Comparison of ENCODE assay signal across 1 cellular context in genomic region chr19:2840794-2841790, GRCh38.
TF ChIP-seq lines count a peak whose summit lies in the region.

TSS of gene ZNF555 (plus strand) at chr19:2841475. CDS start at chr19:2841573, 98 bp downstream.

TF ChIP-seq in HepG2, 621 proteins besides CTCF, POLR2A, EP300 and RAD21 (continued from another document):
- TF ChIP-seq, protein P1, sequence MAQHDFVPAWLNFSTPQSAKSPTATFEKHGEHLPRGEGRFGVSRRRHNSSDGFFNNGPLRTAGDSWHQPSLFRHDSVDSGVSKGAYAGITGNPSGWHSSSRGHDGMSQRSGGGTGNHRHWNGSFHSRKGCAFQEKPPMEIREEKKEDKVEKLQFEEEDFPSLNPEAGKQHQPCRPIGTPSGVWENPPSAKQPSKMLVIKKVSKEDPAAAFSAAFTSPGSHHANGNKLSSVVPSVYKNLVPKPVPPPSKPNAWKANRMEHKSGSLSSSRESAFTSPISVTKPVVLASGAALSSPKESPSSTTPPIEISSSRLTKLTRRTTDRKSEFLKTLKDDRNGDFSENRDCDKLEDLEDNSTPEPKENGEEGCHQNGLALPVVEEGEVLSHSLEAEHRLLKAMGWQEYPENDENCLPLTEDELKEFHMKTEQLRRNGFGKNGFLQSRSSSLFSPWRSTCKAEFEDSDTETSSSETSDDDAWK (CRISPR knock-in tag; IDR thresholded peaks at IDR 0.05): no peak
- TF ChIP-seq ERF (CRISPR knock-in tag; IDR thresholded peaks at IDR 0.05) (peak; percentile 74), KDM5A (IDR thresholded peaks at IDR 0.05; ENCODE audit: borderline replicate concordance, low read length) (no peak), NRL (CRISPR knock-in tag; IDR thresholded peaks at IDR 0.05; ENCODE audit: borderline replicate concordance) (peak; percentile 49; the same call in 1 of the 2 replicates), ZSCAN9 (CRISPR knock-in tag; IDR thresholded peaks at IDR 0.05; ENCODE audit: borderline replicate concordance) (0 out of 2 replicates have a peak, but pooled peaks have one; percentile 61), CBFB (CRISPR knock-in tag; IDR thresholded peaks at IDR 0.05) (no peak; the same call in 1 of the 2 replicates), ZNF430 (CRISPR knock-in tag; IDR thresholded peaks at IDR 0.05) (peak; percentile 20; the same call in 1 of the 2 replicates), SPEN (CRISPR knock-in tag; IDR thresholded peaks at IDR 0.05; ENCODE audit: low read depth) (peak; percentile 56), ZHX2 (IDR thresholded peaks at IDR 0.05; ENCODE audit: low read depth) (0 out of 2 replicates have a peak, but pooled peaks have one; percentile 18), ZHX2 (CRISPR knock-in tag; IDR thresholded peaks at IDR 0.05; ENCODE audit: borderline replicate concordance) (peak; percentile 78; the same call in 1 of the 2 replicates), YEATS4 (CRISPR knock-in tag; IDR thresholded peaks at IDR 0.05; ENCODE audit: borderline replicate concordance) (peak; percentile 91), ETV5 (CRISPR knock-in tag; IDR thresholded peaks at IDR 0.05; ENCODE audit: borderline replicate concordance) (peak; percentile 22; the same call in 1 of the 2 replicates), TMF1 (CRISPR knock-in tag; IDR thresholded peaks at IDR 0.05; ENCODE audit: low read depth) (peak; percentile 75; the same call in 1 of the 2 replicates), ZNF580 (CRISPR knock-in tag; IDR thresholded peaks at IDR 0.05; ENCODE audit: borderline replicate concordance, low read depth) (peak; percentile 71; the same call in 1 of the 2 replicates), ZFY (CRISPR knock-in tag; IDR thresholded peaks at IDR 0.05) (peak; percentile 71), ZNF143 (CRISPR knock-in tag; IDR thresholded peaks at IDR 0.05) (peak; percentile 47; the same call in 1 of the 2 replicates), CCAR2 (optimal IDR thresholded peaks at IDR 0.05; ENCODE audit: low read depth, low read length) (no peak), FOXA3 (CRISPR knock-in tag; IDR thresholded peaks at IDR 0.05) (no peak), ARID2 (CRISPR knock-in tag; IDR thresholded peaks at IDR 0.05; ENCODE audit: borderline replicate concordance) (0 out of 2 replicates have a peak, but pooled peaks have one; percentile 73), ZNF788 (CRISPR knock-in tag; IDR thresholded peaks at IDR 0.05; ENCODE audit: borderline replicate concordance) (peak; percentile 85; the same call in 1 of the 2 replicates), ZNF782 (CRISPR knock-in tag; IDR thresholded peaks at IDR 0.05; ENCODE audit: borderline replicate concordance) (0 out of 2 replicates have a peak, but pooled peaks have one; percentile 37), ZNF615 (CRISPR knock-in tag; IDR thresholded peaks at IDR 0.05; ENCODE audit: borderline replicate concordance) (no peak), ZZZ3 (CRISPR knock-in tag; IDR thresholded peaks at IDR 0.05; ENCODE audit: borderline replicate concordance) (no peak), NR1H2 (CRISPR knock-in tag; IDR thresholded peaks at IDR 0.05; ENCODE audit: borderline replicate concordance, low read depth) (peak; percentile 81), ZNF713 (CRISPR knock-in tag; IDR thresholded peaks at IDR 0.05) (no peak), RORA (CRISPR knock-in tag; IDR thresholded peaks at IDR 0.05) (no peak), RCOR2 (CRISPR knock-in tag; IDR thresholded peaks at IDR 0.05) (0 out of 2 replicates have a peak, but pooled peaks have one; percentile 25), ETV6 (CRISPR knock-in tag; conservative IDR thresholded peaks at IDR 0.05) (0 out of 2 replicates have a peak, but pooled peaks have one; percentile 58), SP4 (CRISPR knock-in tag; IDR thresholded peaks at IDR 0.05) (peak; percentile 79), ZNF275 (CRISPR knock-in tag; IDR thresholded peaks at IDR 0.05; ENCODE audit: borderline replicate concordance) (peak; percentile 89; the same call in 1 of the 2 replicates), ZNF329 (CRISPR knock-in tag; IDR thresholded peaks at IDR 0.05; ENCODE audit: low read depth) (0 out of 2 replicates have a peak, but pooled peaks have one; percentile 54), KLF6 (CRISPR knock-in tag; IDR thresholded peaks at IDR 0.05) (no peak), MTF2 (CRISPR knock-in tag; IDR thresholded peaks at IDR 0.05; ENCODE audit: borderline replicate concordance) (peak; percentile 72; the same call in 1 of the 2 replicates), ZNF446 (CRISPR knock-in tag; IDR thresholded peaks at IDR 0.05) (no peak), PAF1 (CRISPR knock-in tag; IDR thresholded peaks at IDR 0.05) (no peak), SRSF9 (IDR thresholded peaks at IDR 0.05; ENCODE audit: borderline replicate concordance, insufficient read depth, low read depth, low read length, poor library complexity, severe bottlenecking) (no peak), TOE1 (CRISPR knock-in tag; IDR thresholded peaks at IDR 0.05) (0 out of 2 replicates have a peak, but pooled peaks have one; percentile 22), ZIK1 (CRISPR knock-in tag; IDR thresholded peaks at IDR 0.05; ENCODE audit: borderline replicate concordance, low read depth) (0 out of 2 replicates have a peak, but pooled peaks have one; percentile 34), POGZ (CRISPR knock-in tag; IDR thresholded peaks at IDR 0.05) (peak; percentile 78), ZNF639 (CRISPR knock-in tag; conservative IDR thresholded peaks at IDR 0.05) (no peak; the same call in 1 of the 2 replicates), SAFB2 (CRISPR knock-in tag; IDR thresholded peaks at IDR 0.05; ENCODE audit: borderline replicate concordance, low read depth) (no peak), ARID4A (CRISPR knock-in tag; IDR thresholded peaks at IDR 0.05; ENCODE audit: borderline replicate concordance) (peak; percentile 90), ZFP82 (CRISPR knock-in tag; IDR thresholded peaks at IDR 0.05; ENCODE audit: borderline replicate concordance) (peak; percentile 65; the same call in 1 of the 2 replicates)
- TF ChIP-seq, protein P2, sequence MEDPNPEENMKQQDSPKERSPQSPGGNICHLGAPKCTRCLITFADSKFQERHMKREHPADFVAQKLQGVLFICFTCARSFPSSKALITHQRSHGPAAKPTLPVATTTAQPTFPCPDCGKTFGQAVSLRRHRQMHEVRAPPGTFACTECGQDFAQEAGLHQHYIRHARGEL (CRISPR knock-in tag; IDR thresholded peaks at IDR 0.05): no peak
- TF ChIP-seq, protein P3, sequence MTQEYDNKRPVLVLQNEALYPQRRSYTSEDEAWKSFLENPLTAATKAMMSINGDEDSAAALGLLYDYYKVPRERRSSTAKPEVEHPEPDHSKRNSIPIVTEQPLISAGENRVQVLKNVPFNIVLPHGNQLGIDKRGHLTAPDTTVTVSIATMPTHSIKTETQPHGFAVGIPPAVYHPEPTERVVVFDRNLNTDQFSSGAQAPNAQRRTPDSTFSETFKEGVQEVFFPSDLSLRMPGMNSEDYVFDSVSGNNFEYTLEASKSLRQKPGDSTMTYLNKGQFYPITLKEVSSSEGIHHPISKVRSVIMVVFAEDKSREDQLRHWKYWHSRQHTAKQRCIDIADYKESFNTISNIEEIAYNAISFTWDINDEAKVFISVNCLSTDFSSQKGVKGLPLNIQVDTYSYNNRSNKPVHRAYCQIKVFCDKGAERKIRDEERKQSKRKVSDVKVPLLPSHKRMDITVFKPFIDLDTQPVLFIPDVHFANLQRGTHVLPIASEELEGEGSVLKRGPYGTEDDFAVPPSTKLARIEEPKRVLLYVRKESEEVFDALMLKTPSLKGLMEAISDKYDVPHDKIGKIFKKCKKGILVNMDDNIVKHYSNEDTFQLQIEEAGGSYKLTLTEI (CRISPR knock-in tag; conservative IDR thresholded peaks at IDR 0.05): no peak
- TF ChIP-seq, protein P4, sequence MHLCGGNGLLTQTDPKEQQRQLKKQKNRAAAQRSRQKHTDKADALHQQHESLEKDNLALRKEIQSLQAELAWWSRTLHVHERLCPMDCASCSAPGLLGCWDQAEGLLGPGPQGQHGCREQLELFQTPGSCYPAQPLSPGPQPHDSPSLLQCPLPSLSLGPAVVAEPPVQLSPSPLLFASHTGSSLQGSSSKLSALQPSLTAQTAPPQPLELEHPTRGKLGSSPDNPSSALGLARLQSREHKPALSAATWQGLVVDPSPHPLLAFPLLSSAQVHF (CRISPR knock-in tag; IDR thresholded peaks at IDR 0.05): peak; percentile 65; the same call in 1 of the 2 replicates
